8 cellular contexts compared by ENCODE assay signal in the genomic region with DNA sequence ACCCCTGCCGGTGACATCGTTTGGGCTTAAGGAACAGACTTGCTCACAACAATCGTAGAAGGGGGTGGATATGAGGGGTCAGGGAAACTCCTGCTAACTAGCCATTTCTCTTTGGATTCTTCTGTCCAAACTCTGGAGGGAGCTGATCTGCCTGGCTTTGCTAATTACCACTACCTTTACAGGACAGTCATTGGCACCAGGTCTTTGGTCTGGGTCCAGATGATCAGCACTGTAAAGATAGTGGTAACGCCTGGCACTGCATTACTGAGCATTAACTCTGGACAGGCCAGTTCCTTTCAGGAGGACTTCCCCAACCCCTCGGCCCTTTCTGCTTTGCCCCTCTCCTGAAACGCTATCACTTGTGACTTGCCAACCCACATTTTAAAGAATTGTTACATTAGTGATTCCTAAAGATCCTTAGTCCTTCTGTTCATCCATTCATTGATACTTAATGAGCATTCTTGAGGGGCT. TPM values are rescaled to one million over a fixed set of nuclear protein-coding genes. Genes with fewer than 3 reads are reported as not detected.
A peak's percentile ranks its signal among the peaks of the same experiment; 100 is the strongest.
DNase-seq lines count a peak whose midpoint lies in the region; ATAC-seq and TF ChIP-seq lines count a peak whose summit lies in the region.

No MANE protein-coding gene starts in this region.

- intact Hi-C loops in testis (cut with DNase I; ENCODE audit: low total_unique reads): loop anchor here (5.0 kb wide), 1 partner anchor 50 kb away; no protein-coding TSS in a partner anchor

- H3K36me3 Mint-ChIP-seq in T-helper 2 cell treated with Interferon-gamma antibody and Interleukin-4, amounts not matched to agents 5 μg/mL and 100 μg/mL, for 36 hours (ENCODE audit: low read depth): peaks cover 27% of the 10 kb centered on the region

- H3K27me3 Mint-ChIP-seq in T-helper 2 cell treated with Interferon-gamma antibody and Interleukin-4, amounts not matched to agents 5 μg/mL and 100 μg/mL, for 36 hours (ENCODE audit: low read depth): no peaks in the 10 kb centered on the region

- DNase-seq in T-helper 2 cell treated with Interferon-gamma antibody and Interleukin-4, amounts not matched to agents 5 μg/mL and 100 μg/mL, for 36 hours (ENCODE audit: low spot score): no peak
- DNase-seq in T-helper 2 cell: no peak
- no peak for DNase-seq in astrocyte of the cerebellum (ENCODE audit: low read depth)
- no peak for DNase-seq in testis
- no peak for DNase-seq in MV-4-11 (lab: John Stamatoyannopoulos, UW)
- no peak for DNase-seq in HuH-7.5 (ENCODE audit: low spot score)

- WGBS in testis, 2 donors: 1 to 3% methylated on average over 6 of the region's 6 CpGs

- no peaks in the 10 kb centered on the region for H3K9me3 Mint-ChIP-seq in T-helper 2 cell treated with Interferon-gamma antibody and Interleukin-4, amounts not matched to agents 5 μg/mL and 100 μg/mL, for 36 hours

- H3K27ac ChIP-seq in layer of hippocampus (ENCODE audit: low read depth, low read length) (peak overlapping the region; percentile 73), testis (peak overlapping the region; percentile 53 to 79)

- no peak for ATAC-seq in GM19035 (IDR thresholded peaks at IDR 0.05; ENCODE audit: unreplicated experiment)

- H3K36me3 ChIP-seq in testis (ENCODE audit: low read depth, missing control alignments): no peaks in the 10 kb centered on the region

- H3K9me3 ChIP-seq in testis: no peaks in the 10 kb centered on the region

- H3K27ac Mint-ChIP-seq in T-helper 2 cell treated with Interferon-gamma antibody and Interleukin-4, amounts not matched to agents 5 μg/mL and 100 μg/mL, for 36 hours: peak overlapping the region; percentile 96

- TF ChIP-seq POLR2A in testis (IDR thresholded peaks at IDR 0.05): no peak

- H3K27me3 ChIP-seq in layer of hippocampus (ENCODE audit: control insufficient read depth, insufficient read depth, low read length): no peaks in the 10 kb centered on the region
- no peaks in the 10 kb centered on the region for H3K27me3 ChIP-seq in testis

- in situ Hi-C loops in astrocyte of the cerebellum (cut with HindIII; ENCODE audit: low sequenced_read_pairs): loop anchor here (5.0 kb wide), 1 partner anchor 35 kb away; no protein-coding TSS in a partner anchor

- peaks cover 37% of the 10 kb centered on the region for H3K4me1 ChIP-seq in testis

- H3K4me3 ChIP-seq in astrocyte of the cerebellum (ENCODE audit: low read depth, low read length): peak overlapping the region; percentile 94
- H3K4me3 ChIP-seq in testis: peak overlapping the region; percentile 66 to 83

- H3K4me1 Mint-ChIP-seq in T-helper 2 cell treated with Interferon-gamma antibody and Interleukin-4, amounts not matched to agents 5 μg/mL and 100 μg/mL, for 36 hours (ENCODE audit: low read depth): peaks cover 41% of the 10 kb centered on the region

- TF ChIP-seq CTCF in astrocyte of the cerebellum (IDR thresholded peaks at IDR 0.05; ENCODE audit: low read depth, low read length, missing control alignments) (no peak), testis (IDR thresholded peaks at IDR 0.05) (no peak)

- peak overlapping the region; percentile 95 for H3K4me3 Mint-ChIP-seq in T-helper 2 cell treated with Interferon-gamma antibody and Interleukin-4, amounts not matched to agents 5 μg/mL and 100 μg/mL, for 36 hours

RNA-seq across cellular contexts. Expression of a gene that starts 0.8 kb away (rescaled TPM):
- total RNA-seq in testis: 10 to 100 TPM; 23.0 to 30.5 TPM
- polyA plus RNA-seq in testis (ENCODE audit: insufficient read depth, low read depth, low replicate concordance): 37.0 TPM

RNA-seq across cellular contexts. Expression of a gene that starts 3.5 kb away (rescaled TPM):
- total RNA-seq in testis: 100 to 1,000 TPM; 137 to 147 TPM
- polyA plus RNA-seq in testis (ENCODE audit: insufficient read depth, low read depth, low replicate concordance): 92.4 TPM

RNA-seq across cellular contexts. Expression of a gene that starts 42.1 kb away (rescaled TPM):
- 10 to 100 TPM; 58.6 to 71.9 TPM for total RNA-seq in testis
- polyA plus RNA-seq in testis (ENCODE audit: insufficient read depth, low read depth, low replicate concordance): 41.7 TPM
